Comparison of ENCODE assay signal across 8 cellular contexts in genomic region chr17:38798614-38799500, GRCh38.
DNase-seq lines count a peak whose midpoint lies in the region; ATAC-seq lines count a peak whose summit lies in the region.

No MANE protein-coding gene starts in this region.

- peak; percentile 25 for ATAC-seq in HG02759 (IDR thresholded peaks at IDR 0.05; ENCODE audit: unreplicated experiment)

- DNase-seq in NCI-H1105 treated with DMSO at 0.1 percent for 48 hours (lab: John Stamatoyannopoulos, UW) (peak; percentile 9), NCI-H1105 (lab: John Stamatoyannopoulos, UW) (no peak), NCI-H510A treated with DMSO at 0.1 percent for 48 hours (lab: John Stamatoyannopoulos, UW) (peak; percentile 5), epithelial cell of prostate (ENCODE audit: low read depth, low spot score) (no peak)
- peak; percentile 2 for DNase-seq in activated CD8-positive, alpha-beta memory T cell treated with anti-CD3 and anti-CD28 coated beads, Interleukin-2, amount 50 U/mL, for 24 hours (ENCODE audit: extremely low read depth)
- DNase-seq in stimulated activated CD8-positive, alpha-beta memory T cell treated with anti-CD3 and anti-CD28 coated beads, Interleukin-7, amount 100 ng/mL, for 48 hours (ENCODE audit: extremely low read depth in 1 of 2, low read depth in 1 of 2), result peak; percentile 23 to 33

- no peaks in the 10 kb centered on the region for H3K9me3 ChIP-seq in mucosa of stomach (ENCODE audit: control insufficient read depth, low read length)

- H3K27me3 ChIP-seq in mucosa of stomach (ENCODE audit: control insufficient read depth, insufficient read depth, low read length), result no peaks in the 10 kb centered on the region

- peaks cover 6% of the 10 kb centered on the region for H3K36me3 ChIP-seq in mucosa of stomach (ENCODE audit: control insufficient read depth, insufficient read depth, low read length)

- peak overlapping the region; percentile 93 for H3K27ac ChIP-seq in epithelial cell of prostate

- peak overlapping the region; percentile 68 for H3K9ac ChIP-seq in mucosa of stomach (ENCODE audit: low read length)

- H3K4me3 ChIP-seq in mucosa of stomach (ENCODE audit: low read length), result peak overlapping the region; percentile 59

- H3K4me1 ChIP-seq in mucosa of stomach (ENCODE audit: control insufficient read depth, insufficient read depth, low read length), result peaks cover 16% of the 10 kb centered on the region

Comparison
In these comparisons a context has a peak if more than half of its experiments do, and no peak if none do; other contexts are left out.
1. DNase-seq: peak in NCI-H1105 treated with DMSO at 0.1 percent for 48 hours (single experiment), NCI-H510A treated with DMSO at 0.1 percent for 48 hours (single experiment), activated CD8-positive, alpha-beta memory T cell treated with anti-CD3 and anti-CD28 coated beads, Interleukin-2, amount 50 U/mL, for 24 hours (single experiment) and stimulated activated CD8-positive, alpha-beta memory T cell treated with anti-CD3 and anti-CD28 coated beads, Interleukin-7, amount 100 ng/mL, for 48 hours (2 of 2); none in NCI-H1105 (single experiment) and epithelial cell of prostate (single experiment).